32 cellular contexts compared by ENCODE assay signal in the genomic region with DNA sequence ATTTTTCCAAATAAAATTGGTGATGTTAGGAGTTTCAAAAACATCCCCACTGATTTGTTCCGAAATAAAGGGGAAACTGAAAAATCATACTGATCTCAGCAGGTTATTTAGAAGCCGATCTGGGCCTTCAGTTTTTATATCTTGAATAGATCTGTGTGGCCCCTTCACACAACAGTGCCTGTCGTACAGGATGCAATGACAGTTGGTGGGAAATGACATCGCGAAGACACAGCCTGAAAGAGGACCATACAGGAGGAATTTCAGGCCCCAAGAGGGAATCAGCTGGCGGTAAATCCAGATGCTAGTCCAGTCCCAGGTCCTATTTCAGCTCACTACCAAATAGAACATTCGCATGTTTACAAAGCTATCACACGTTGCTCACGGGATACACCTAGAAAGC. TPM values are rescaled to one million over a fixed set of nuclear protein-coding genes. Genes with fewer than 3 reads are reported as not detected.
DNase-seq lines count a peak whose midpoint lies in the region; ATAC-seq, FAIRE-seq and TF ChIP-seq lines count a peak whose summit lies in the region.
"Had no signal": no experiment of that assay in that cellular context is flagged by ENCODE, and none has a peak within 500 bp of the region (broad histone marks: within the 10 kb centered on the region; RNA-seq: fewer than 3 reads in every experiment).

No MANE protein-coding gene starts in this region.

- TF ChIP-seq CTCF in K562 (IDR thresholded peaks at IDR 0.05 in 2 of 3, conservative IDR thresholded peaks at IDR 0.05 in 1 of 3; ENCODE audit: insufficient read depth in 2 of 3, low read depth in 1 of 3, low read length in 3 of 3) (no peak), progenitor cell of endocrine pancreas (IDR thresholded peaks at IDR 0.05; ENCODE audit: unreplicated experiment) (no peak), lower leg skin (IDR thresholded peaks at IDR 0.05) (no peak)

- intact Hi-C loops in K562 (cut with micrococcal nuclease): loop anchor here (2.0 kb wide), 1 partner anchor 33 kb away; no protein-coding TSS in a partner anchor
- intact Hi-C loops in lower leg skin (cut with DNase I; ENCODE audit: low total_unique reads): no loop called here

- H3K27ac ChIP-seq in KOPT-K1 (ENCODE audit: low read depth, low read length, poor library complexity, severe bottlenecking) (peak overlapping the region; percentile 26), K562 (ENCODE audit: extremely low read depth, low read depth, low read length) (no peak overlapping the region)
- H3K27ac ChIP-seq: gastroesophageal sphincter, hepatocyte, RWPE1, stomach, thyroid gland, vagina had no signal

- H3K27me3 Mint-ChIP-seq in activated naive CD8-positive, alpha-beta T cell treated with anti-CD3 and anti-CD28 coated beads, Interleukin-2, amount 10 ng/mL, durations not matched to agents 7 days and 5 days: peaks cover 11% of the 10 kb centered on the region
- H3K27me3 Mint-ChIP-seq in activated naive CD8-positive, alpha-beta T cell treated with anti-CD3 and anti-CD28 coated beads for 36 hours: peaks cover 11% of the 10 kb centered on the region
- peaks cover 55% of the 10 kb centered on the region for H3K27me3 Mint-ChIP-seq in progenitor cell of endocrine pancreas

- FAIRE-seq in K562 (lab: Jason Lieb, UNC): no peak
- FAIRE-seq: H54, HTR-8/SVneo had no signal

- TF ChIP-seq RAD21 in K562 (CRISPR knock-in tag; conservative IDR thresholded peaks at IDR 0.05 in 1 of 2, IDR thresholded peaks at IDR 0.05 in 1 of 2): no peak

- DNase-seq in activated naive CD8-positive, alpha-beta T cell treated with anti-CD3 and anti-CD28 coated beads, Interleukin-2, amount 10 ng/mL, durations not matched to agents 7 days and 5 days: no peak
- DNase-seq in activated naive CD8-positive, alpha-beta T cell treated with anti-CD3 and anti-CD28 coated beads for 36 hours: no peak
- DNase-seq in K562 (ENCODE audit: extremely low read depth in 1 of 4, low spot score in 3 of 4) (no peak), progenitor cell of endocrine pancreas (ENCODE audit: low spot score, unreplicated experiment) (no peak), lower leg skin (ENCODE audit: low spot score in 2 of 2) (no peak)
- DNase-seq: activated CD8-positive, alpha-beta memory T cell treated with anti-CD3 and anti-CD28 coated beads, Interleukin-2, amount 50 U/mL, for 48 hours; cerebellar nuclear complex; mesendoderm; MM.1S; NCI-H2081; NCI-H2227 treated with DMSO at 0.1 percent for 48 hours; NCI-H69; stomach; thyroid gland had no signal

- H3K4me3 ChIP-seq in K562 (no peak overlapping the region), lower leg skin (ENCODE audit: low read depth, poor library complexity, severe bottlenecking) (no peak overlapping the region)
- H3K4me3 ChIP-seq: gastroesophageal sphincter, hepatocyte, skin epidermis, stomach, thyroid gland, vagina had no signal

- CTCF ChIA-PET in K562 (lab: Yijun Ruan, JAX; ENCODE audit: low intra/inter-chr PET ratio): no interaction called here

- TF ChIP-seq POLR2A in K562 (conservative IDR thresholded peaks at IDR 0.05) (no peak), lower leg skin (IDR thresholded peaks at IDR 0.05) (no peak)

- H3K9me3 ChIP-seq in KOPT-K1 (ENCODE audit: insufficient read depth, low read length, poor library complexity, severe bottlenecking) (no peaks in the 10 kb centered on the region), K562 (replicated peaks; ENCODE audit: control insufficient read depth, insufficient read depth, low read depth, low read length) (no peaks in the 10 kb centered on the region)
- H3K9me3 ChIP-seq: gastroesophageal sphincter, stomach, thyroid gland, vagina had no signal

- peak overlapping the region; percentile 54 for H3K4me3 Mint-ChIP-seq in activated naive CD8-positive, alpha-beta T cell treated with anti-CD3 and anti-CD28 coated beads, Interleukin-2, amount 10 ng/mL, durations not matched to agents 7 days and 5 days
- H3K4me3 Mint-ChIP-seq in activated naive CD8-positive, alpha-beta T cell treated with anti-CD3 and anti-CD28 coated beads for 36 hours: no peak overlapping the region
- H3K4me3 Mint-ChIP-seq in progenitor cell of endocrine pancreas (ENCODE audit: low read depth): no peak overlapping the region
- H3K4me3 Mint-ChIP-seq: CD14-positive monocyte had no signal

- no peaks in the 10 kb centered on the region for H3K9me3 Mint-ChIP-seq in activated naive CD8-positive, alpha-beta T cell treated with anti-CD3 and anti-CD28 coated beads, Interleukin-2, amount 10 ng/mL, durations not matched to agents 7 days and 5 days
- no peaks in the 10 kb centered on the region for H3K9me3 Mint-ChIP-seq in activated naive CD8-positive, alpha-beta T cell treated with anti-CD3 and anti-CD28 coated beads for 36 hours
- no peaks in the 10 kb centered on the region for H3K9me3 Mint-ChIP-seq in progenitor cell of endocrine pancreas (ENCODE audit: low read depth)

- peaks cover 15 to 19% of the 10 kb centered on the region in 2 experiments for H3K4me1 ChIP-seq in K562 (replicated peaks in 1 of 2; ENCODE audit: control insufficient read depth in 2 of 2, insufficient read depth in 2 of 2, low read length in 2 of 2)
- H3K4me1 ChIP-seq: gastroesophageal sphincter, stomach, thyroid gland, vagina had no signal

- H3K27ac Mint-ChIP-seq in activated naive CD8-positive, alpha-beta T cell treated with anti-CD3 and anti-CD28 coated beads, Interleukin-2, amount 10 ng/mL, durations not matched to agents 7 days and 5 days: peak overlapping the region; percentile 59
- H3K27ac Mint-ChIP-seq in activated naive CD8-positive, alpha-beta T cell treated with anti-CD3 and anti-CD28 coated beads for 36 hours: no peak overlapping the region
- peak overlapping the region; percentile 69 for H3K27ac Mint-ChIP-seq in progenitor cell of endocrine pancreas

- H3K9me1 ChIP-seq in K562 (ENCODE audit: control insufficient read depth, insufficient read depth, low read length): no peaks in the 10 kb centered on the region

- TF ChIP-seq EP300 in K562 (IDR thresholded peaks at IDR 0.05; ENCODE audit: low read length): no peak

- H3K9ac ChIP-seq in K562 (ENCODE audit: insufficient read depth in 1 of 2, low read depth in 2 of 2, low read length in 2 of 2): no peak overlapping the region; a peak in 1 of 4 replicates

- peak; percentile 79 for ATAC-seq in activated naive CD8-positive, alpha-beta T cell treated with anti-CD3 and anti-CD28 coated beads, Interleukin-2, amount 10 ng/mL, durations not matched to agents 7 days and 5 days (ENCODE audit: low read depth)
- peak; percentile 4 for ATAC-seq in K562
- no peak for ATAC-seq in HG03095 (IDR thresholded peaks at IDR 0.05; ENCODE audit: unreplicated experiment)
- no peak for ATAC-seq in GM21529 (IDR thresholded peaks at IDR 0.05; ENCODE audit: unreplicated experiment)
- ATAC-seq: gastroesophageal sphincter, left lobe of liver had no signal

- no peak overlapping the region for H3K4me2 ChIP-seq in K562 (ENCODE audit: insufficient read depth, low read length)
- H3K4me2 ChIP-seq: hepatocyte had no signal

- H3K79me2 ChIP-seq in K562 (ENCODE audit: control insufficient read depth, insufficient read depth, low read length): no peaks in the 10 kb centered on the region
- H3K79me2 ChIP-seq: hepatocyte had no signal

- H3K27me3 ChIP-seq in K562 (ENCODE audit: control insufficient read depth in 2 of 2, insufficient read depth in 2 of 2, low read length in 2 of 2): peaks cover 35 to 39% of the 10 kb centered on the region in 2 experiments; a peak in 4 of 5 replicates
- H3K27me3 ChIP-seq: hepatocyte, thyroid gland, vagina had no signal

- peaks cover 7% of the 10 kb centered on the region for H3K36me3 Mint-ChIP-seq in activated naive CD8-positive, alpha-beta T cell treated with anti-CD3 and anti-CD28 coated beads, Interleukin-2, amount 10 ng/mL, durations not matched to agents 7 days and 5 days
- H3K36me3 Mint-ChIP-seq in activated naive CD8-positive, alpha-beta T cell treated with anti-CD3 and anti-CD28 coated beads for 36 hours: no peaks in the 10 kb centered on the region
- peaks cover 2% of the 10 kb centered on the region for H3K36me3 Mint-ChIP-seq in progenitor cell of endocrine pancreas (ENCODE audit: insufficient read depth)

- peaks cover 36% of the 10 kb centered on the region for H4K20me1 ChIP-seq in K562 (replicated peaks; ENCODE audit: control insufficient read depth, insufficient read depth, low read length)

- H3K4me1 Mint-ChIP-seq in activated naive CD8-positive, alpha-beta T cell treated with anti-CD3 and anti-CD28 coated beads, Interleukin-2, amount 10 ng/mL, durations not matched to agents 7 days and 5 days: peaks cover 19% of the 10 kb centered on the region
- peaks cover 15% of the 10 kb centered on the region for H3K4me1 Mint-ChIP-seq in activated naive CD8-positive, alpha-beta T cell treated with anti-CD3 and anti-CD28 coated beads for 36 hours
- peaks cover 2% of the 10 kb centered on the region for H3K4me1 Mint-ChIP-seq in progenitor cell of endocrine pancreas (ENCODE audit: low read depth)
- H3K4me1 Mint-ChIP-seq: CD14-positive monocyte had no signal

- 8% methylated on average over 9 of the region's 9 CpGs for WGBS in K562 (ENCODE audit: insufficient coverage, low coverage, missing lambda C conversion rate)
- 60 to 68% methylated on average over 9 of the region's 9 CpGs for WGBS in lower leg skin, 2 donors

- in situ Hi-C loops in K562 (cut with MboI): no loop called here

- POLR2A ChIA-PET in activated naive CD8-positive, alpha-beta T cell treated with anti-CD3 and anti-CD28 coated beads, Interleukin-2, amount 10 ng/mL, durations not matched to agents 7 days and 5 days (lab: Charles Lee): interaction anchor here (1.6 to 1.8 kb wide), 3 partner anchors 20 to 36 kb away, joined by 5 to 10 read pairs (median 7); a partner anchor contains a TSS
- POLR2A ChIA-PET in K562 (lab: Yijun Ruan, JAX): interaction anchor here (1.6 to 2.1 kb wide), 2 partner anchors 12 to 25 kb away, joined by 5 to 12 read pairs; no protein-coding TSS in a partner anchor

- peaks cover 8% of the 10 kb centered on the region; the same call in 1 of the 2 replicates for H3K36me3 ChIP-seq in KOPT-K1 (ENCODE audit: insufficient read depth, low read length)
- peaks cover 4% of the 10 kb centered on the region; the same call in 1 of the 3 replicates for H3K36me3 ChIP-seq in K562 (ENCODE audit: control insufficient read depth, insufficient read depth, low read length)
- H3K36me3 ChIP-seq: thyroid gland, vagina had no signal

- no peak overlapping the region for H2AFZ ChIP-seq in K562 (ENCODE audit: low read depth, low read length)
- H2AFZ ChIP-seq: hepatocyte had no signal

- BruUV-seq in K562 (replicated peaks; lab: Mats Ljungman, UMichigan): no TSS peak

RNA-seq across cellular contexts. Expression of a gene that starts 3.0 kb away (rescaled TPM):
- total RNA-seq in activated naive CD8-positive, alpha-beta T cell treated with anti-CD3 and anti-CD28 coated beads, Interleukin-2, amount 10 ng/mL, durations not matched to agents 7 days and 5 days: 1 to 10 TPM; 1.6 to 2.2 TPM
- total RNA-seq in activated naive CD8-positive, alpha-beta T cell treated with anti-CD3 and anti-CD28 coated beads for 36 hours: not detected
- total RNA-seq in K562 (2011; cell fraction: chromatin; rRNA removed; ENCODE audit: low replicate concordance): 1.00 TPM in 1 of 2 replicates, not detected in the other
- 1.6 and 4.0 TPM in 2 replicates for total RNA-seq in K562 (2011; cell fraction: nucleolus; rRNA removed)
- total RNA-seq in K562 (2011; cell fraction: nucleoplasm; rRNA removed): 1.2 TPM in 1 of 2 replicates, not detected in the other
- not detected in 2 replicates for total RNA-seq in K562 (2014; rRNA removed)
- total RNA-seq in K562 (2014; rRNA removed; fragmentation: Illumina TruSeq; extraction: Trizol): not detected in 2 replicates
- not detected in 2 replicates for total RNA-seq in K562 (2015; rRNA removed; fragmentation: Illumina TruSeq; extraction: Trizol)
- total RNA-seq in K562 (2021): not detected in 2 replicates
- not detected in 2 replicates for polyA plus RNA-seq in K562 (2011; rRNA removed)
- not detected in 2 replicates for polyA plus RNA-seq in K562 (2011; cell fraction: cytosol; rRNA removed)
- polyA plus RNA-seq in K562 (2011; cell fraction: nucleus; rRNA removed): 0.53 TPM in 1 of 2 replicates, not detected in the other
- polyA plus RNA-seq in K562 (2012): not detected in 2 replicates
- not detected in 2 replicates for polyA plus RNA-seq in K562 (2014; fragmentation: Illumina TruSeq; extraction: Trizol)
- polyA plus RNA-seq in K562 (2014; fragmentation: Nextera tagmentation; extraction: Ambion mirVana): not detected
- polyA plus RNA-seq in K562 (2014; rRNA removed): not detected in 2 replicates
- polyA minus RNA-seq in K562 (2011; rRNA and poly(A)+ RNA removed): not detected in 2 replicates
- not detected in 2 replicates for polyA minus RNA-seq in K562 (2011; cell fraction: cytosol; rRNA and poly(A)+ RNA removed)
- not detected in 2 replicates for polyA minus RNA-seq in K562 (2011; cell fraction: nucleus; rRNA and poly(A)+ RNA removed)
- total RNA-seq in progenitor cell of endocrine pancreas: not detected in 2 replicates
- total RNA-seq in lower leg skin: not detected
- total RNA-seq: dermis microvascular lymphatic vessel endothelial cell, fibroblast of lung, gastroesophageal sphincter, hepatocyte, left lobe of liver, omental fat pad, renal cortical epithelial cell, SK-MEL-5, stomach, thyroid gland, vagina had no signal
- polyA plus RNA-seq: adipose tissue, CD14-positive monocyte, fibroblast of lung, hepatocyte, stomach had no signal

RNA-seq across cellular contexts. Expression of a gene that starts 19.7 kb away (rescaled TPM):
- 10 to 100 TPM; 29.5 to 31.2 TPM for total RNA-seq in activated naive CD8-positive, alpha-beta T cell treated with anti-CD3 and anti-CD28 coated beads, Interleukin-2, amount 10 ng/mL, durations not matched to agents 7 days and 5 days
- total RNA-seq in activated naive CD8-positive, alpha-beta T cell treated with anti-CD3 and anti-CD28 coated beads for 36 hours: 10 to 100 TPM; 85.2 to 87.5 TPM
- total RNA-seq in K562 (2011; cell fraction: chromatin; rRNA removed; ENCODE audit: low replicate concordance): 65.4 and 103 TPM in 2 replicates
- total RNA-seq in K562 (2011; cell fraction: nucleolus; rRNA removed): 49.7 and 54.7 TPM in 2 replicates
- total RNA-seq in K562 (2011; cell fraction: nucleoplasm; rRNA removed): 43.1 and 48.4 TPM in 2 replicates
- total RNA-seq in K562 (2014; rRNA removed) (117 and 145 TPM in 2 replicates), K562 (2014; rRNA removed; fragmentation: Illumina TruSeq; extraction: Trizol) (79.5 and 110 TPM in 2 replicates), K562 (2015; rRNA removed; fragmentation: Illumina TruSeq; extraction: Trizol) (113 TPM in 2 replicates), K562 (2021) (122 and 129 TPM in 2 replicates), progenitor cell of endocrine pancreas (48.7 and 55.1 TPM in 2 replicates), lower leg skin (100 to 1,000 TPM in 1 of 4 donors, 10 to 100 TPM in 3; 16.4 to 267 (median 29.1) TPM)
- polyA plus RNA-seq in K562 (2011; rRNA removed) (43.1 and 62.1 TPM in 2 replicates), K562 (2014; fragmentation: Illumina TruSeq; extraction: Trizol) (165 and 177 TPM in 2 replicates), K562 (2014; fragmentation: Nextera tagmentation; extraction: Ambion mirVana) (100 to 1,000 TPM; 103 to 224 TPM), K562 (2014; rRNA removed) (88.2 and 97.5 TPM in 2 replicates)
- polyA plus RNA-seq in K562 (2011; cell fraction: cytosol; rRNA removed): 54.5 and 89.8 TPM in 2 replicates
- polyA plus RNA-seq in K562 (2011; cell fraction: nucleus; rRNA removed): 36.6 and 65.1 TPM in 2 replicates
- 64.0 and 75.1 TPM in 2 replicates for polyA plus RNA-seq in K562 (2012)
- polyA minus RNA-seq in K562 (2011; rRNA and poly(A)+ RNA removed): 49.7 and 116 TPM in 2 replicates
- polyA minus RNA-seq in K562 (2011; cell fraction: cytosol; rRNA and poly(A)+ RNA removed): 23.5 and 52.3 TPM in 2 replicates
- 17.1 and 26.5 TPM in 2 replicates for polyA minus RNA-seq in K562 (2011; cell fraction: nucleus; rRNA and poly(A)+ RNA removed)

RNA-seq across cellular contexts. Expression of a gene that starts 20.3 kb away (rescaled TPM):
- total RNA-seq in activated naive CD8-positive, alpha-beta T cell treated with anti-CD3 and anti-CD28 coated beads, Interleukin-2, amount 10 ng/mL, durations not matched to agents 7 days and 5 days: not detected
- total RNA-seq in activated naive CD8-positive, alpha-beta T cell treated with anti-CD3 and anti-CD28 coated beads for 36 hours: not detected
- not detected in 2 replicates for total RNA-seq in K562 (2011; cell fraction: chromatin; rRNA removed; ENCODE audit: low replicate concordance)
- not detected in 2 replicates for total RNA-seq in K562 (2011; cell fraction: nucleolus; rRNA removed)
- total RNA-seq in K562 (2011; cell fraction: nucleoplasm; rRNA removed): not detected in 2 replicates
- not detected in 2 replicates for total RNA-seq in K562 (2014; rRNA removed)
- total RNA-seq in K562 (2014; rRNA removed; fragmentation: Illumina TruSeq; extraction: Trizol): not detected in 2 replicates
- total RNA-seq in K562 (2015; rRNA removed; fragmentation: Illumina TruSeq; extraction: Trizol): not detected in 2 replicates
- not detected in 2 replicates for total RNA-seq in K562 (2021)
- polyA plus RNA-seq in K562 (2011; rRNA removed): not detected in 2 replicates
- polyA plus RNA-seq in K562 (2011; cell fraction: cytosol; rRNA removed): not detected in 2 replicates
- not detected in 2 replicates for polyA plus RNA-seq in K562 (2011; cell fraction: nucleus; rRNA removed)
- not detected in 2 replicates for polyA plus RNA-seq in K562 (2012)
- not detected in 2 replicates for polyA plus RNA-seq in K562 (2014; fragmentation: Illumina TruSeq; extraction: Trizol)
- polyA plus RNA-seq in K562 (2014; fragmentation: Nextera tagmentation; extraction: Ambion mirVana): not detected
- not detected in 2 replicates for polyA plus RNA-seq in K562 (2014; rRNA removed)
- not detected in 2 replicates for polyA minus RNA-seq in K562 (2011; rRNA and poly(A)+ RNA removed)
- not detected in 2 replicates for polyA minus RNA-seq in K562 (2011; cell fraction: cytosol; rRNA and poly(A)+ RNA removed)
- polyA minus RNA-seq in K562 (2011; cell fraction: nucleus; rRNA and poly(A)+ RNA removed): not detected in 2 replicates
- total RNA-seq in progenitor cell of endocrine pancreas: not detected in 2 replicates
- total RNA-seq in lower leg skin: not detected
- total RNA-seq: dermis microvascular lymphatic vessel endothelial cell, fibroblast of lung, gastroesophageal sphincter, hepatocyte, left lobe of liver, omental fat pad, renal cortical epithelial cell, SK-MEL-5, stomach, thyroid gland, vagina had no signal
- polyA plus RNA-seq: adipose tissue, CD14-positive monocyte, fibroblast of lung, hepatocyte had no signal

RNA-seq across cellular contexts. Expression of a gene that starts 25.0 kb away (rescaled TPM):
- total RNA-seq in activated naive CD8-positive, alpha-beta T cell treated with anti-CD3 and anti-CD28 coated beads, Interleukin-2, amount 10 ng/mL, durations not matched to agents 7 days and 5 days: 10 to 100 TPM; 44.3 to 48.4 TPM
- 10 to 100 TPM; 24.5 to 25.1 TPM for total RNA-seq in activated naive CD8-positive, alpha-beta T cell treated with anti-CD3 and anti-CD28 coated beads for 36 hours
- total RNA-seq in K562 (2011; cell fraction: chromatin; rRNA removed; ENCODE audit: low replicate concordance): 109 and 238 TPM in 2 replicates
- total RNA-seq in K562 (2011; cell fraction: nucleolus; rRNA removed): 182 and 210 TPM in 2 replicates
- 98.1 and 129 TPM in 2 replicates for total RNA-seq in K562 (2011; cell fraction: nucleoplasm; rRNA removed)
- total RNA-seq in K562 (2014; rRNA removed) (18.8 and 21.4 TPM in 2 replicates), K562 (2014; rRNA removed; fragmentation: Illumina TruSeq; extraction: Trizol) (6.1 and 7.1 TPM in 2 replicates), K562 (2015; rRNA removed; fragmentation: Illumina TruSeq; extraction: Trizol) (12.0 and 13.1 TPM in 2 replicates), K562 (2021) (29.7 and 32.8 TPM in 2 replicates), progenitor cell of endocrine pancreas (41.4 and 42.2 TPM in 2 replicates), lower leg skin (10 to 100 TPM; 15.4 to 32.2 (median 26.7) TPM)
- polyA plus RNA-seq in K562 (2011; rRNA removed) (10.5 and 14.3 TPM in 2 replicates), K562 (2014; fragmentation: Illumina TruSeq; extraction: Trizol) (8.4 and 10.8 TPM in 2 replicates), K562 (2014; fragmentation: Nextera tagmentation; extraction: Ambion mirVana) (under 1 TPM; 0.08 to 0.24 TPM), K562 (2014; rRNA removed) (17.8 and 18.3 TPM in 2 replicates)
- 10.5 and 18.5 TPM in 2 replicates for polyA plus RNA-seq in K562 (2011; cell fraction: cytosol; rRNA removed)
- polyA plus RNA-seq in K562 (2011; cell fraction: nucleus; rRNA removed): 112 and 142 TPM in 2 replicates
- 13.7 and 35.4 TPM in 2 replicates for polyA plus RNA-seq in K562 (2012)
- 16.5 and 17.8 TPM in 2 replicates for polyA minus RNA-seq in K562 (2011; rRNA and poly(A)+ RNA removed)
- 16.9 and 19.6 TPM in 2 replicates for polyA minus RNA-seq in K562 (2011; cell fraction: cytosol; rRNA and poly(A)+ RNA removed)
- 86.3 and 114 TPM in 2 replicates for polyA minus RNA-seq in K562 (2011; cell fraction: nucleus; rRNA and poly(A)+ RNA removed)

RNA-seq across cellular contexts. Expression of a gene that starts 39.8 kb away (rescaled TPM):
- not detected for total RNA-seq in activated naive CD8-positive, alpha-beta T cell treated with anti-CD3 and anti-CD28 coated beads, Interleukin-2, amount 10 ng/mL, durations not matched to agents 7 days and 5 days
- total RNA-seq in activated naive CD8-positive, alpha-beta T cell treated with anti-CD3 and anti-CD28 coated beads for 36 hours: not detected
- not detected in 2 replicates for total RNA-seq in K562 (2011; cell fraction: chromatin; rRNA removed; ENCODE audit: low replicate concordance)
- not detected in 2 replicates for total RNA-seq in K562 (2011; cell fraction: nucleolus; rRNA removed)
- not detected in 2 replicates for total RNA-seq in K562 (2011; cell fraction: nucleoplasm; rRNA removed)
- total RNA-seq in K562 (2014; rRNA removed): not detected in 2 replicates
- not detected in 2 replicates for total RNA-seq in K562 (2014; rRNA removed; fragmentation: Illumina TruSeq; extraction: Trizol)
- not detected in 2 replicates for total RNA-seq in K562 (2015; rRNA removed; fragmentation: Illumina TruSeq; extraction: Trizol)
- total RNA-seq in K562 (2021): not detected in 2 replicates
- polyA plus RNA-seq in K562 (2011; rRNA removed): not detected in 2 replicates
- not detected in 2 replicates for polyA plus RNA-seq in K562 (2011; cell fraction: cytosol; rRNA removed)
- polyA plus RNA-seq in K562 (2011; cell fraction: nucleus; rRNA removed): not detected in 2 replicates
- polyA plus RNA-seq in K562 (2012): not detected in 2 replicates
- not detected in 2 replicates for polyA plus RNA-seq in K562 (2014; fragmentation: Illumina TruSeq; extraction: Trizol)
- polyA plus RNA-seq in K562 (2014; fragmentation: Nextera tagmentation; extraction: Ambion mirVana): not detected
- polyA plus RNA-seq in K562 (2014; rRNA removed): not detected in 2 replicates
- not detected in 2 replicates for polyA minus RNA-seq in K562 (2011; rRNA and poly(A)+ RNA removed)
- not detected in 2 replicates for polyA minus RNA-seq in K562 (2011; cell fraction: cytosol; rRNA and poly(A)+ RNA removed)
- not detected in 2 replicates for polyA minus RNA-seq in K562 (2011; cell fraction: nucleus; rRNA and poly(A)+ RNA removed)
- total RNA-seq in progenitor cell of endocrine pancreas: 2.0 and 2.1 TPM in 2 replicates
- 1 to 10 TPM in 1 of 4 donors, not detected in 3; 2.4 TPM for total RNA-seq in lower leg skin
- total RNA-seq: dermis microvascular lymphatic vessel endothelial cell, fibroblast of lung, gastroesophageal sphincter, hepatocyte, left lobe of liver, omental fat pad, renal cortical epithelial cell, SK-MEL-5, stomach, thyroid gland, vagina had no signal
- polyA plus RNA-seq: adipose tissue, CD14-positive monocyte, fibroblast of lung, hepatocyte, stomach had no signal

Comparison
In these comparisons a context has a peak if more than half of its experiments do, and no peak if none do; other contexts are left out.
1. ATAC-seq: peak in activated naive CD8-positive, alpha-beta T cell treated with anti-CD3 and anti-CD28 coated beads, Interleukin-2, amount 10 ng/mL, durations not matched to agents 7 days and 5 days (single experiment) and K562 (single experiment); none in HG03095 (single experiment) and GM21529 (single experiment).